17 cellular contexts compared by ENCODE assay signal in the genomic region with DNA sequence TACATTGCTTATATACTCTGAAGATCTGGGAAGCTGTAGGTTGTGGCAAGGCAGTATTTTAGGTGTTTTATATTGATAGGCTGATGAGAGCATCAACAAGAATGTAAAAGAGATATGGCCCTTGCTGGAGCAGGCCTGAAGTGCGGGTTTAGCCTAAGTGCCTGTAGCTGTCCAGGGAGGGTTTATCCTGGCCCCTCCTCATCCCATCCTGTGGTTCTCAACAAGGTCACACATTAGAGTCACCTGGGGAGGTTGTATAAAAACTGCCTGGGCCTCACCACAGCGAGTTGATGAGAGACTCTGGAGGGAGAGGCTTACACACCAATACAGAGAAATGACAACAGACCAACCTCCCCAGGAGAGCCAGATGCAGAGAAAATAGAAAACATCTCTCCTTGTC. TPM values are rescaled to one million over a fixed set of nuclear protein-coding genes. Genes with fewer than 3 reads are reported as not detected.
DNase-seq lines count a peak whose midpoint lies in the region; ATAC-seq lines count a peak whose summit lies in the region.
"Had no signal": no experiment of that assay in that cellular context is flagged by ENCODE, and none has a peak within 500 bp of the region (broad histone marks: within the 10 kb centered on the region; RNA-seq: fewer than 3 reads in every experiment).

No MANE protein-coding gene starts in this region.

- no peak for ATAC-seq in stimulated activated effector memory CD8-positive, alpha-beta T cell treated with anti-CD3 and anti-CD28 coated beads, Interleukin-12 subunit alpha, Interleukin-12 subunit beta, amount 100 ng/mL, for 72 hours
- ATAC-seq: A549; CD8-positive, alpha-beta T cell had no signal

- peak overlapping the region; percentile 99 for H2BK5ac ChIP-seq in mesendoderm (ENCODE audit: low read length)

- peak overlapping the region; percentile 36 for H4K5ac ChIP-seq in mesendoderm (ENCODE audit: low read length)

- H3K27me3 ChIP-seq in mesendoderm (ENCODE audit: insufficient read depth, low read length, poor library complexity), result no peaks in the 10 kb centered on the region
- H3K27me3 ChIP-seq: BLaER1 treated with 17β-estradiol and CSF1 and Interleukin-3, amounts not matched to agents 10 nM and 100 nM had no signal

- H3K4ac ChIP-seq in mesendoderm (ENCODE audit: low read depth, low read length), result peak overlapping the region; percentile 99

- H4K8ac ChIP-seq in mesendoderm (ENCODE audit: low read depth, low read length), result no peak overlapping the region

- peak overlapping the region; percentile 99 for H3K18ac ChIP-seq in mesendoderm (ENCODE audit: low read length)

- no peaks in the 10 kb centered on the region for H3K4me1 Mint-ChIP-seq in stimulated activated effector memory CD8-positive, alpha-beta T cell treated with anti-CD3 and anti-CD28 coated beads, Interleukin-12 subunit alpha, Interleukin-12 subunit beta, amount 100 ng/mL, for 72 hours
- H3K4me1 Mint-ChIP-seq: B cell had no signal

- H3K4me2 ChIP-seq in mesendoderm (ENCODE audit: low read length), result no peak overlapping the region
- H3K4me2 ChIP-seq: A549; BLaER1 treated with 17β-estradiol and CSF1 and Interleukin-3, amounts not matched to agents 10 nM and 100 nM had no signal

- H3K79me2 ChIP-seq in mesendoderm (ENCODE audit: control insufficient read depth, insufficient read depth, low read length), result no peaks in the 10 kb centered on the region

- peaks cover 24% of the 10 kb centered on the region for H3K4me1 ChIP-seq in mesendoderm (ENCODE audit: control insufficient read depth, low read depth, low read length)
- H3K4me1 ChIP-seq: A549; BLaER1 treated with 17β-estradiol and CSF1 and Interleukin-3, amounts not matched to agents 10 nM and 100 nM; Caco-2 had no signal

- no peaks in the 10 kb centered on the region for H3K79me1 ChIP-seq in mesendoderm (ENCODE audit: low read length)

- no peaks in the 10 kb centered on the region for H3K9me3 Mint-ChIP-seq in stimulated activated effector memory CD8-positive, alpha-beta T cell treated with anti-CD3 and anti-CD28 coated beads, Interleukin-12 subunit alpha, Interleukin-12 subunit beta, amount 100 ng/mL, for 72 hours
- H3K9me3 Mint-ChIP-seq: CD4-positive, alpha-beta T cell; CD8-positive, alpha-beta T cell had no signal

- H3K27ac ChIP-seq in mesendoderm (ENCODE audit: low read depth, low read length), result peak overlapping the region; percentile 90
- H3K27ac ChIP-seq: 22Rv1; A549; BLaER1 treated with 17β-estradiol and CSF1 and Interleukin-3, amounts not matched to agents 10 nM and 100 nM; C4-2B had no signal

- peak overlapping the region; percentile 66 for H3K9ac ChIP-seq in mesendoderm (ENCODE audit: low read length)
- H3K9ac ChIP-seq: BLaER1 treated with 17β-estradiol and CSF1 and Interleukin-3, amounts not matched to agents 10 nM and 100 nM had no signal

- peak overlapping the region; percentile 63 for H3K27ac Mint-ChIP-seq in stimulated activated effector memory CD8-positive, alpha-beta T cell treated with anti-CD3 and anti-CD28 coated beads, Interleukin-12 subunit alpha, Interleukin-12 subunit beta, amount 100 ng/mL, for 72 hours
- H3K27ac Mint-ChIP-seq: B cell; CD4-positive, alpha-beta T cell; CD8-positive, alpha-beta T cell had no signal

- H3K4me3 ChIP-seq in mesendoderm (ENCODE audit: low read length), result no peak overlapping the region
- H3K4me3 ChIP-seq: A549; BLaER1 treated with 17β-estradiol and CSF1 and Interleukin-3, amounts not matched to agents 10 nM and 100 nM had no signal

- H2BK15ac ChIP-seq in mesendoderm (replicated peaks; ENCODE audit: low read depth), result peak overlapping the region; percentile 85

- no peak overlapping the region for H3K4me3 Mint-ChIP-seq in stimulated activated effector memory CD8-positive, alpha-beta T cell treated with anti-CD3 and anti-CD28 coated beads, Interleukin-12 subunit alpha, Interleukin-12 subunit beta, amount 100 ng/mL, for 72 hours
- H3K4me3 Mint-ChIP-seq: B cell; CD4-positive, alpha-beta T cell; CD8-positive, alpha-beta T cell had no signal

- H3K23ac ChIP-seq in mesendoderm (ENCODE audit: low read length), result no peak overlapping the region

- no peaks in the 10 kb centered on the region for H3K36me3 Mint-ChIP-seq in stimulated activated effector memory CD8-positive, alpha-beta T cell treated with anti-CD3 and anti-CD28 coated beads, Interleukin-12 subunit alpha, Interleukin-12 subunit beta, amount 100 ng/mL, for 72 hours
- H3K36me3 Mint-ChIP-seq: CD8-positive, alpha-beta T cell had no signal

- H3K36me3 ChIP-seq in mesendoderm (ENCODE audit: control insufficient read depth, insufficient read depth, low read length), result no peaks in the 10 kb centered on the region
- H3K36me3 ChIP-seq: BLaER1 treated with 17β-estradiol and CSF1 and Interleukin-3, amounts not matched to agents 10 nM and 100 nM had no signal

- no peak overlapping the region for H2AK5ac ChIP-seq in mesendoderm (ENCODE audit: low read length)

- H2BK120ac ChIP-seq in mesendoderm (ENCODE audit: low read depth, low read length), result peak overlapping the region; percentile 93

- WGBS in mesendoderm (ENCODE audit: extremely low coverage, insufficient coverage, low lambda C conversion rate), result no CpG with 5 or more reads among the region's 2 CpGs

- peak; percentile 25 for DNase-seq in ELF-1 (ENCODE audit: low read depth, low spot score)
- peak; percentile 91 for DNase-seq in mesendoderm
- DNase-seq in stimulated activated effector memory CD8-positive, alpha-beta T cell treated with anti-CD3 and anti-CD28 coated beads, Interleukin-12 subunit alpha, Interleukin-12 subunit beta, amount 100 ng/mL, for 72 hours (ENCODE audit: low spot score in 2 of 2), result no peak
- DNase-seq in activated CD8-positive, alpha-beta memory T cell treated with anti-CD3 and anti-CD28 coated beads, Interleukin-2, amount 50 U/mL, for 4 hours, result no peak
- no peak for DNase-seq in activated CD4-positive, alpha-beta T cell treated with anti-CD3 and anti-CD28 coated beads for 1 hour
- DNase-seq: AML-193; Caco-2; Calu3; CD4-positive, alpha-beta T cell; CD8-positive, alpha-beta T cell; DMS79 treated with DMSO at 0.1 percent for 48 hours; GDM1 had no signal

- H3K56ac ChIP-seq in mesendoderm (ENCODE audit: low read length), result peak overlapping the region; percentile 78

RNA-seq across cellular contexts. Expression of a gene that starts 48.4 kb away (rescaled TPM):
- polyA plus RNA-seq in mesendoderm (2013, experiment 1 of 2), result 30.4 TPM
- polyA plus RNA-seq in mesendoderm (2013, experiment 2 of 2), result 30.0 TPM

Comparison
In these comparisons a context has a peak if more than half of its experiments do, and no peak if none do; other contexts are left out.
1. DNase-seq: peak in ELF-1 (single experiment) and mesendoderm (single experiment); none in stimulated activated effector memory CD8-positive, alpha-beta T cell treated with anti-CD3 and anti-CD28 coated beads, Interleukin-12 subunit alpha, Interleukin-12 subunit beta, amount 100 ng/mL, for 72 hours (0 of 2), activated CD8-positive, alpha-beta memory T cell treated with anti-CD3 and anti-CD28 coated beads, Interleukin-2, amount 50 U/mL, for 4 hours (single experiment) and activated CD4-positive, alpha-beta T cell treated with anti-CD3 and anti-CD28 coated beads for 1 hour (single experiment).